17 cellular contexts compared by ENCODE assay signal in the genomic region with DNA sequence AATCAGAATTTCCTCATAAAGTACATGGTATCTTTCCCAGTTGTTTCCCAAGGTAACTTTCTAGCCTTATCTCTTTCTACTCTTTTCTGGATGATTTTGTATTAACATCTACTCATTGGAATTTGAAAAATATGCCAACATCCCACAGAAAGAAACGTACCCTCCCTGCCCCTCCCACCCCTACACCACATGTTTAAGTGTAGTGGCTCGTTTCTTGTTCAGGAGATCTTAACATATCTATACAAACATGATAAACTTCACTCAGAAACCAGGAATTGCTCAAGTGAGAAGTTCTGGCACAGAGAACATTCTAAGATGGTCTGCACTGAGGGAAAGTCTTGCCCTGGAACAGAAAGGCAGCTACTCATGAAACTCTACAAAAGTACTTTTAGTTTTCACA.
DNase-seq lines count a peak whose midpoint lies in the region; ATAC-seq and TF ChIP-seq lines count a peak whose summit lies in the region.
"Had no signal": no experiment of that assay in that cellular context is flagged by ENCODE, and none has a peak within 500 bp of the region (broad histone marks: within the 10 kb centered on the region; RNA-seq: fewer than 3 reads in every experiment).

No MANE protein-coding gene starts in this region.

- H3K4me1 Mint-ChIP-seq in endodermal cell, result peaks cover 3% of the 10 kb centered on the region
- H3K4me1 Mint-ChIP-seq: IgD-negative memory B cell had no signal

- intact Hi-C loops in left lung (cut with DNase I), result no loop called here
- intact Hi-C loops in thyroid gland (cut with DNase I), result no loop called here

- no peaks in the 10 kb centered on the region for H3K4me1 ChIP-seq in left lung
- no peaks in the 10 kb centered on the region for H3K4me1 ChIP-seq in thyroid gland
- no peaks in the 10 kb centered on the region for H3K4me1 ChIP-seq in endodermal cell (ENCODE audit: control insufficient read depth, insufficient read depth, low read length)
- H3K4me1 ChIP-seq: A549, Caco-2 had no signal

- H3K9me3 Mint-ChIP-seq in endodermal cell, result no peaks in the 10 kb centered on the region
- H3K9me3 Mint-ChIP-seq: GM23338 had no signal

- H3K27ac ChIP-seq in left lung (no peak overlapping the region), thyroid gland (no peak overlapping the region), endodermal cell (ENCODE audit: low read depth, low read length) (no peak overlapping the region)
- H3K27ac ChIP-seq: 22Rv1, A549, C4-2B had no signal

- H3K36me3 ChIP-seq in left lung (no peaks in the 10 kb centered on the region), thyroid gland (no peaks in the 10 kb centered on the region), endodermal cell (ENCODE audit: control insufficient read depth, insufficient read depth, low read length) (no peaks in the 10 kb centered on the region)

- H3K27me3 Mint-ChIP-seq in endodermal cell (ENCODE audit: insufficient read depth), result peaks cover 7% of the 10 kb centered on the region
- H3K27me3 Mint-ChIP-seq: CD4-positive, alpha-beta T cell; IgD-negative memory B cell had no signal

- H3K4me3 Mint-ChIP-seq in endodermal cell, result no peak overlapping the region
- H3K4me3 Mint-ChIP-seq: CD4-positive, alpha-beta T cell; GM23338; IgD-negative memory B cell had no signal

- H3K27ac Mint-ChIP-seq in endodermal cell, result no peak overlapping the region
- H3K27ac Mint-ChIP-seq: CD4-positive, alpha-beta T cell; GM23338; IgD-negative memory B cell had no signal

- no peaks in the 10 kb centered on the region for H3K36me3 Mint-ChIP-seq in endodermal cell (ENCODE audit: low read depth)
- H3K36me3 Mint-ChIP-seq: IgD-negative memory B cell had no signal

- no peaks in the 10 kb centered on the region for H3K9me3 ChIP-seq in left lung
- H3K9me3 ChIP-seq in thyroid gland, result no peaks in the 10 kb centered on the region
- H3K9me3 ChIP-seq in endodermal cell (ENCODE audit: control insufficient read depth, low read length), result no peaks in the 10 kb centered on the region
- H3K9me3 ChIP-seq: A549, Caco-2 had no signal

- WGBS in thyroid gland, 2 donors, result 13 to 30% methylated on average over 2 of the region's 2 CpGs
- 93% methylated on average over 2 of the region's 2 CpGs; no CpG with 5 or more reads in 1 of the 2 experiments for WGBS in endodermal cell (ENCODE audit: insufficient coverage in 1 of 2, insufficient read length in 1 of 2), 2 experiments

- no peak overlapping the region for H3K9ac ChIP-seq in endodermal cell (ENCODE audit: extremely low read depth, low read length, poor library complexity, severe bottlenecking)

- ATAC-seq in left lung (peak; percentile 53), HG03442 (IDR thresholded peaks at IDR 0.05; ENCODE audit: unreplicated experiment) (no peak)
- ATAC-seq: A549, GM23338, HepG2 had no signal

- no peak for TF ChIP-seq CTCF in left lung (IDR thresholded peaks at IDR 0.05)
- no peak for TF ChIP-seq CTCF in thyroid gland (IDR thresholded peaks at IDR 0.05)
- no peak for TF ChIP-seq CTCF in endodermal cell (conservative IDR thresholded peaks at IDR 0.05)

- H3K4me3 ChIP-seq in left lung (no peak overlapping the region), thyroid gland (replicated peaks in 1 of 3) (no peak overlapping the region), endodermal cell (ENCODE audit: low read length) (no peak overlapping the region)
- H3K4me3 ChIP-seq: A549, GM23338 had no signal

- peak; percentile 72 for DNase-seq in NCI-H226
- DNase-seq in astrocyte of the hippocampus (ENCODE audit: low read depth, low spot score), result peak; percentile 53
- no peak for DNase-seq in left lung
- DNase-seq in thyroid gland, result peak; percentile 3 to 4
- no peak for DNase-seq in cerebellar cortex (ENCODE audit: low spot score)
- no peak for DNase-seq in endodermal cell
- DNase-seq: AML-193; Caco-2; CD4-positive, alpha-beta T cell; HCEC 1CT had no signal

- H3K27me3 ChIP-seq in left lung (no peaks in the 10 kb centered on the region), thyroid gland (no peaks in the 10 kb centered on the region), endodermal cell (ENCODE audit: control insufficient read depth, insufficient read depth, low read length, poor library complexity, severe bottlenecking) (no peaks in the 10 kb centered on the region)

- TF ChIP-seq POLR2A in thyroid gland (IDR thresholded peaks at IDR 0.05), result no peak

Comparison
In these comparisons a context has a peak if more than half of its experiments do, and no peak if none do; other contexts are left out.
1. DNase-seq: peak in NCI-H226 (single experiment), astrocyte of the hippocampus (single experiment) and thyroid gland (2 of 2); none in left lung (0 of 2), cerebellar cortex (single experiment) and endodermal cell (single experiment).